In genomic region chr5:7397005-7397546, GRCh38 we compare ENCODE assay signal across 8 cellular contexts. TPM values are rescaled to one million over a fixed set of nuclear protein-coding genes. Genes with fewer than 3 reads are reported as not detected.
DNase-seq lines count a peak whose midpoint lies in the region; ATAC-seq and TF ChIP-seq lines count a peak whose summit lies in the region.

No MANE protein-coding gene starts in this region.

- CTCF ChIA-PET in Calu3 (lab: Charles Lee): interaction anchor here (0.6 kb wide), 1 partner anchor 369 kb away, joined by 4 read pairs; no protein-coding TSS in a partner anchor

- H3K4me3 ChIP-seq in neural progenitor cell: peak overlapping the region; percentile 67

- DNase-seq in Calu3: no peak
- peak; percentile 74 for DNase-seq in NCI-H345 (lab: John Stamatoyannopoulos, UW)
- DNase-seq in epidermal melanocyte (ENCODE audit: insufficient read length, low spot score): peak; percentile 31
- DNase-seq in neural progenitor cell (ENCODE audit: low spot score): no peak
- no peak for DNase-seq in posterior cingulate gyrus
- no peak for DNase-seq in NCI-H774 (lab: John Stamatoyannopoulos, UW)

- no peak for ATAC-seq in GM19395 (IDR thresholded peaks at IDR 0.05; ENCODE audit: unreplicated experiment)
- ATAC-seq in HG03342 (IDR thresholded peaks at IDR 0.05; ENCODE audit: unreplicated experiment): no peak

- H3K79me2 ChIP-seq in neural progenitor cell (ENCODE audit: low read depth): peaks cover 10% of the 10 kb centered on the region

- no peaks in the 10 kb centered on the region for H4K20me1 ChIP-seq in neural progenitor cell (ENCODE audit: low read depth)

- H3K27me3 Mint-ChIP-seq in Calu3 (ENCODE audit: unreplicated experiment) (peaks cover 30% of the 10 kb centered on the region), neural progenitor cell (ENCODE audit: insufficient read depth, low read depth) (peaks cover 21% of the 10 kb centered on the region)

- H3K4me3 Mint-ChIP-seq in Calu3 (ENCODE audit: low read depth, unreplicated experiment) (peak overlapping the region; percentile 30), neural progenitor cell (peak overlapping the region; percentile 89)

- H3K36me3 Mint-ChIP-seq in Calu3 (ENCODE audit: insufficient read depth, unreplicated experiment): no peaks in the 10 kb centered on the region
- H3K36me3 Mint-ChIP-seq in neural progenitor cell: no peaks in the 10 kb centered on the region

- H3K27ac Mint-ChIP-seq in Calu3 (ENCODE audit: unreplicated experiment) (no peak overlapping the region), neural progenitor cell (no peak overlapping the region)

- intact Hi-C loops in Calu3 (cut with micrococcal nuclease; ENCODE audit: unreplicated experiment): no loop called here
- intact Hi-C loops in posterior cingulate gyrus (cut with DNase I): loop anchor here (10.0 kb wide), 2 partner anchors 458 to 632 kb away; partner anchors contain the start of gene CFAP90

- no peaks in the 10 kb centered on the region for H3K4me1 ChIP-seq in neural progenitor cell

- no peak for TF ChIP-seq CTCF in Calu3 (IDR thresholded peaks at IDR 0.05; ENCODE audit: unreplicated experiment)
- peak; percentile 29 for TF ChIP-seq CTCF in neural progenitor cell (IDR thresholded peaks at IDR 0.05)

- H3K36me3 ChIP-seq in neural progenitor cell: no peaks in the 10 kb centered on the region

- no peak overlapping the region for H3K27ac ChIP-seq in neural progenitor cell

- H3K27me3 ChIP-seq in neural progenitor cell: peaks cover 46% of the 10 kb centered on the region

- H2AFZ ChIP-seq in neural progenitor cell (replicated peaks): peak overlapping the region; percentile 31

- no peak overlapping the region for H3K9ac ChIP-seq in neural progenitor cell

- H3F3A ChIP-seq in neural progenitor cell (ENCODE audit: low read depth): no peaks in the 10 kb centered on the region

- no peaks in the 10 kb centered on the region for H3K4me1 Mint-ChIP-seq in Calu3 (ENCODE audit: low read depth, unreplicated experiment)
- H3K4me1 Mint-ChIP-seq in neural progenitor cell: peaks cover 25% of the 10 kb centered on the region

- H3K4me2 ChIP-seq in neural progenitor cell: peak overlapping the region; percentile 98

- no peaks in the 10 kb centered on the region for H3K9me3 Mint-ChIP-seq in Calu3 (ENCODE audit: low read depth, unreplicated experiment)
- H3K9me3 Mint-ChIP-seq in neural progenitor cell: no peaks in the 10 kb centered on the region

- H3K9me3 ChIP-seq in neural progenitor cell (ENCODE audit: low read depth): no peaks in the 10 kb centered on the region

- BruUV-seq in Calu3 (replicated peaks; lab: Mats Ljungman, UMichigan): no TSS peak

RNA-seq across cellular contexts. Expression of gene ADCY2, which starts 1.1 kb away (rescaled TPM):
- not detected in 2 replicates for total RNA-seq in Calu3 (2022)
- total RNA-seq in neural progenitor cell (ENCODE audit: low replicate concordance): 0.59 and 1.2 TPM in 2 replicates

Comparison
In these comparisons a context has a peak if more than half of its experiments do, and no peak if none do; other contexts are left out.
1. DNase-seq: peak in NCI-H345 (single experiment) and epidermal melanocyte (single experiment); none in Calu3 (single experiment), neural progenitor cell (single experiment), posterior cingulate gyrus (0 of 10) and NCI-H774 (single experiment).